ENCODE assay signal across 8 cellular contexts in the genomic region with DNA sequence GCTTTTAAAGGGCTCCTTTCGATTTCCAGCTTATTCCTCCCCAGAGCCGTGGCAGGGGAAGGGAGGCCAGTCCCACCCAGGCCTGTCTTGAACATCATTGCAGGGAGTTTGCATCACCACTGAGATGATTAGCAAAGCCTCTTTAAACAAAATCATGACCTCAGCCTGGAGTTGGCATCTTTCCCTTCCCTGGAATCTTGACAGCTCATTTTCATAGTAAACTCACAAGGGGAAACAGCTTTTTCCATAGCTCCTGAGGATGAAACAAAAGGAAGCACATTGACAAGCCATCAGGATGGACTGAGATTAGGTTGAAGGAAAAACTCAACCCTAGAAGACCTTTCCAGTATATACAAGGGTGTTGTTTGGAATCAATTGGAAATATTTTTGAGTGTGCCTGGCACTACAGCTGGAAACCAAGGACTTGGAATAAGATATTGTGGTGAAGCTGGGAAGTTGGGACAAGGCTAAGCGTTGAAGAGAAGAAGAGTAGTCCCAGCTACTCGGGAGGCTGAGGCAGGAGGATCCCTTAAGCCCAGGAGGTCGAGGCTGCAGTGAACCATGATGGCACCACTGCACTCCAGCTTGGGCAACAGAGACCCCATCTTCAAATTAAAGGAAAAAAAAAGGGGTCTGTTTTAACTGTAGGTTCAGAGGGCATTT. TPM values are rescaled to one million over a fixed set of nuclear protein-coding genes. Genes with fewer than 3 reads are reported as not detected.
A peak's percentile ranks its signal among the peaks of the same experiment; 100 is the strongest.
DNase-seq lines count a peak whose midpoint lies in the region; ATAC-seq and TF ChIP-seq lines count a peak whose summit lies in the region.

No MANE protein-coding gene starts in this region.

- peak; percentile 74 for DNase-seq in Ammon's horn (ENCODE audit: low spot score)
- DNase-seq in SK-N-MC (ENCODE audit: low read depth, low spot score) = peak; percentile 20
- no peak for DNase-seq in endodermal cell
- DNase-seq in NCI-H526 (lab: John Stamatoyannopoulos, UW) = no peak
- no peak for DNase-seq in OCI-LY7 (ENCODE audit: low spot score)

- CTCF ChIA-PET in OCI-LY7 (lab: Charles Lee; ENCODE audit: unreplicated experiment) = no interaction called here

- H2AFZ ChIP-seq in parathyroid adenoma (no peak overlapping the region), OCI-LY7 (ENCODE audit: low read length) (no peak overlapping the region)

- H3K27ac ChIP-seq in SK-N-MC = peak overlapping the region; percentile 49; the same call in 1 of the 2 replicates
- H3K27ac ChIP-seq in gastroesophageal sphincter = peak overlapping the region in 3 of 4 donors; percentile 64 to 94 (median 91)
- peak overlapping the region; percentile 32 for H3K27ac ChIP-seq in parathyroid adenoma
- H3K27ac ChIP-seq in endodermal cell (ENCODE audit: low read depth, low read length) = no peak overlapping the region
- H3K27ac ChIP-seq in OCI-LY7 (ENCODE audit: low read depth, low read length, poor library complexity, severe bottlenecking) = no peak overlapping the region

- no peak overlapping the region for H3K9ac ChIP-seq in SK-N-MC (ENCODE audit: insufficient read length)
- no peak overlapping the region for H3K9ac ChIP-seq in parathyroid adenoma
- H3K9ac ChIP-seq in endodermal cell (ENCODE audit: extremely low read depth, low read length, poor library complexity, severe bottlenecking) = no peak overlapping the region

- POLR2A ChIA-PET in OCI-LY7 (lab: Charles Lee) = no interaction called here

- intact Hi-C loops in OCI-LY7 (cut with micrococcal nuclease; ENCODE audit: unreplicated experiment) = no loop called here

- H3K4me1 Mint-ChIP-seq in endodermal cell = peaks cover 15% of the 10 kb centered on the region

- TF ChIP-seq POLR2A in gastroesophageal sphincter (IDR thresholded peaks at IDR 0.05) = no peak

- H3K27ac Mint-ChIP-seq in endodermal cell = no peak overlapping the region

- no peak overlapping the region for H3K4me2 ChIP-seq in parathyroid adenoma (ENCODE audit: low read length)
- H3K4me2 ChIP-seq in OCI-LY7 (ENCODE audit: low read length) = no peak overlapping the region

- BruUV-seq in OCI-LY7 (replicated peaks; lab: Mats Ljungman, UMichigan) = no TSS peak

- H4K20me1 ChIP-seq in OCI-LY7 (ENCODE audit: insufficient read depth, low read length) = no peaks in the 10 kb centered on the region

- ATAC-seq in gastroesophageal sphincter (peak; percentile 84), HG03571 (IDR thresholded peaks at IDR 0.05; ENCODE audit: unreplicated experiment) (no peak)

- no peaks in the 10 kb centered on the region for H3K79me2 ChIP-seq in parathyroid adenoma
- no peaks in the 10 kb centered on the region for H3K79me2 ChIP-seq in OCI-LY7 (ENCODE audit: insufficient read depth, low read depth, low read length)

- H3K4me1 ChIP-seq in gastroesophageal sphincter (peaks cover 0 to 57% (median 14%) of the 10 kb centered on the region in 3 donors), parathyroid adenoma (peaks cover 3% of the 10 kb centered on the region), endodermal cell (ENCODE audit: control insufficient read depth, insufficient read depth, low read length) (no peaks in the 10 kb centered on the region), OCI-LY7 (ENCODE audit: insufficient read depth, low read length, poor library complexity, severe bottlenecking) (no peaks in the 10 kb centered on the region)

- H3K9me2 ChIP-seq in OCI-LY7 (ENCODE audit: insufficient read depth, low read length) = no peaks in the 10 kb centered on the region

- 69 to 73% methylated on average over 3 of the region's 5 CpGs for WGBS in gastroesophageal sphincter (ENCODE audit: low coverage in 1 of 2), 2 donors
- 93 to 97% methylated on average over 5 of the region's 5 CpGs for WGBS in endodermal cell (ENCODE audit: insufficient coverage in 1 of 2, insufficient read length in 1 of 2), 2 experiments

- H3K36me3 Mint-ChIP-seq in endodermal cell (ENCODE audit: low read depth) = no peaks in the 10 kb centered on the region

- H3K4me3 ChIP-seq in SK-N-MC = no peak overlapping the region
- no peak overlapping the region for H3K4me3 ChIP-seq in gastroesophageal sphincter
- no peak overlapping the region for H3K4me3 ChIP-seq in parathyroid adenoma (ENCODE audit: low read depth, low read length)
- no peak overlapping the region for H3K4me3 ChIP-seq in endodermal cell (ENCODE audit: low read length)
- H3K4me3 ChIP-seq in OCI-LY7 (ENCODE audit: low read depth, low read length, poor library complexity, severe bottlenecking) = no peak overlapping the region

- no peak overlapping the region for H3K4me3 Mint-ChIP-seq in endodermal cell

- H3K27me3 ChIP-seq in gastroesophageal sphincter = no peaks in the 10 kb centered on the region
- no peaks in the 10 kb centered on the region for H3K27me3 ChIP-seq in parathyroid adenoma (ENCODE audit: control insufficient read depth, insufficient read depth, low read length)
- no peaks in the 10 kb centered on the region for H3K27me3 ChIP-seq in endodermal cell (ENCODE audit: control insufficient read depth, insufficient read depth, low read length, poor library complexity, severe bottlenecking)

- peaks cover under 1% of the 10 kb centered on the region; the same call in 1 of the 2 replicates for H3K36me3 ChIP-seq in SK-N-MC (ENCODE audit: insufficient read depth, low read length)
- peaks cover 0 to 2% of the 10 kb centered on the region in 2 donors for H3K36me3 ChIP-seq in gastroesophageal sphincter
- H3K36me3 ChIP-seq in parathyroid adenoma (ENCODE audit: control insufficient read depth, insufficient read depth, low read length) = no peaks in the 10 kb centered on the region
- H3K36me3 ChIP-seq in endodermal cell (ENCODE audit: control insufficient read depth, insufficient read depth, low read length) = no peaks in the 10 kb centered on the region
- H3K36me3 ChIP-seq in OCI-LY7 (ENCODE audit: insufficient read depth, low read length) = no peaks in the 10 kb centered on the region

- TF ChIP-seq CTCF in gastroesophageal sphincter (IDR thresholded peaks at IDR 0.05) = no peak
- TF ChIP-seq CTCF in parathyroid adenoma (IDR thresholded peaks at IDR 0.05) = no peak
- no peak for TF ChIP-seq CTCF in endodermal cell (conservative IDR thresholded peaks at IDR 0.05)
- no peak for TF ChIP-seq CTCF in OCI-LY7 (conservative IDR thresholded peaks at IDR 0.05; ENCODE audit: low read length)

- no peak for TF ChIP-seq EP300 in gastroesophageal sphincter (IDR thresholded peaks at IDR 0.05)

- no peaks in the 10 kb centered on the region for H3K9me3 ChIP-seq in SK-N-MC (ENCODE audit: low read depth, low read length)
- H3K9me3 ChIP-seq in gastroesophageal sphincter = no peaks in the 10 kb centered on the region
- no peaks in the 10 kb centered on the region for H3K9me3 ChIP-seq in parathyroid adenoma (ENCODE audit: control insufficient read depth, low read length)
- no peaks in the 10 kb centered on the region for H3K9me3 ChIP-seq in endodermal cell (ENCODE audit: control insufficient read depth, low read length)
- H3K9me3 ChIP-seq in OCI-LY7 (ENCODE audit: low read length) = no peaks in the 10 kb centered on the region

- no peaks in the 10 kb centered on the region for H3K9me3 Mint-ChIP-seq in endodermal cell

- peaks cover 8% of the 10 kb centered on the region for H3K27me3 Mint-ChIP-seq in endodermal cell (ENCODE audit: insufficient read depth)

RNA-seq across cellular contexts. Expression of a gene that starts 3.1 kb away (rescaled TPM):
- 10 to 100 TPM; 43.7 to 48.2 (median 45.5) TPM for total RNA-seq in gastroesophageal sphincter
- total RNA-seq in endodermal cell = 10 to 100 TPM; 24.0 to 24.9 TPM
- 14.4 TPM for polyA plus RNA-seq in endodermal cell (2013, experiment 1 of 2)
- polyA plus RNA-seq in endodermal cell (2013, experiment 2 of 2) = 11.8 TPM
- total RNA-seq in OCI-LY7 (2014; rRNA removed; shearing (Covaris generic)) = not detected in 2 replicates
- not detected in 2 replicates for total RNA-seq in OCI-LY7 (2022)

RNA-seq across cellular contexts. Expression of a gene that starts 35.2 kb away (rescaled TPM):
- total RNA-seq in gastroesophageal sphincter = 1 to 10 TPM; 1.5 to 4.6 (median 2.7) TPM
- 1 to 10 TPM; 2.4 to 6.1 TPM for total RNA-seq in endodermal cell
- 6.4 TPM for polyA plus RNA-seq in endodermal cell (2013, experiment 1 of 2)
- 6.4 TPM for polyA plus RNA-seq in endodermal cell (2013, experiment 2 of 2)
- total RNA-seq in OCI-LY7 (2014; rRNA removed; shearing (Covaris generic)) = not detected in 2 replicates
- not detected in 2 replicates for total RNA-seq in OCI-LY7 (2022)

RNA-seq across cellular contexts. Expression of a gene that starts 35.6 kb away (rescaled TPM):
- total RNA-seq in gastroesophageal sphincter (10 to 100 TPM in 2 of 4 donors, 1 to 10 TPM in 2; 5.8 to 14.5 (median 9.2) TPM), endodermal cell (10 to 100 TPM in 1 of 2 donors, 1 to 10 TPM in 1; 6.6 to 10.7 TPM), OCI-LY7 (2022) (not detected in 2 replicates)
- polyA plus RNA-seq in endodermal cell (2013, experiment 1 of 2) = 17.3 TPM
- 21.0 TPM for polyA plus RNA-seq in endodermal cell (2013, experiment 2 of 2)
- not detected in 2 replicates for total RNA-seq in OCI-LY7 (2014; rRNA removed; shearing (Covaris generic))

Comparison
In these comparisons a context has a peak if more than half of its experiments do, and no peak if none do; other contexts are left out.
1. DNase-seq: peak in Ammon's horn (single experiment) and SK-N-MC (single experiment); none in endodermal cell (single experiment), NCI-H526 (0 of 2) and OCI-LY7 (single experiment).
2. H3K27ac ChIP-seq: peak in SK-N-MC (single experiment), gastroesophageal sphincter (3 of 4) and parathyroid adenoma (single experiment); none in endodermal cell (single experiment) and OCI-LY7 (single experiment).
3. RNA of a gene that starts 3.1 kb away (total RNA-seq): 43.7 to 48.2 TPM in gastroesophageal sphincter and 24.0 to 24.9 TPM in endodermal cell; not detected in OCI-LY7; every median in the first group is over 10 times any median in the second.
4. RNA of a gene that starts 35.6 kb away (total RNA-seq): 5.8 to 14.5 TPM in gastroesophageal sphincter and 6.6 to 10.7 TPM in endodermal cell; not detected in OCI-LY7; every median in the first group is over 4 times any median in the second.